In genomic region chr5:16540421-16540820, GRCh38 we compare ENCODE assay signal across 8 cellular contexts.
A peak's percentile ranks its signal among the peaks of the same experiment; 100 is the strongest.
DNase-seq lines count a peak whose midpoint lies in the region; ATAC-seq and TF ChIP-seq lines count a peak whose summit lies in the region.

No MANE protein-coding gene starts in this region.

- peak overlapping the region in 1 of 5 donors; percentile 47 for H3K9ac ChIP-seq in subcutaneous abdominal adipose tissue (ENCODE audit: low read length in 5 of 5)

- no peaks in the 10 kb centered on the region for H3K36me3 Mint-ChIP-seq in activated naive CD8-positive, alpha-beta T cell treated with anti-CD3 and anti-CD28 coated beads, Interleukin-2, amount 50 U/mL, for 24 hours (ENCODE audit: low read depth)

- no peaks in the 10 kb centered on the region for H3K27me3 ChIP-seq in subcutaneous abdominal adipose tissue (ENCODE audit: control insufficient read depth in 5 of 5, insufficient read depth in 4 of 5, low read length in 5 of 5)

- H3K4me3 Mint-ChIP-seq in activated naive CD8-positive, alpha-beta T cell treated with anti-CD3 and anti-CD28 coated beads, Interleukin-2, amount 50 U/mL, for 24 hours, result no peak overlapping the region

- H3K4me3 ChIP-seq in foreskin fibroblast (ENCODE audit: low read depth in 1 of 2, low read length in 2 of 2), result no peak overlapping the region
- H3K4me3 ChIP-seq in subcutaneous abdominal adipose tissue (ENCODE audit: low read depth in 1 of 5, low read length in 5 of 5), result no peak overlapping the region

- H3K4me1 ChIP-seq in subcutaneous abdominal adipose tissue (ENCODE audit: control insufficient read depth in 5 of 5, insufficient read depth in 5 of 5, low read length in 5 of 5), result peaks cover 0 to 10% (median 4%) of the 10 kb centered on the region in 5 donors

- TF ChIP-seq CTCF in VCaP (conservative IDR thresholded peaks at IDR 0.05) (no peak), foreskin fibroblast (IDR thresholded peaks at IDR 0.05; ENCODE audit: low read depth, low read length) (no peak)

- DNase-seq in GM04503 (ENCODE audit: low read depth) (peak; percentile 71), foreskin fibroblast (peak; percentile 52 to 70), occipital lobe (lab: John Stamatoyannopoulos, UW) (no peak), NOMO-1 (lab: John Stamatoyannopoulos, UW; ENCODE audit: unreplicated experiment in 2 of 2) (no peak)
- no peak for DNase-seq in stimulated activated CD4-positive, alpha-beta T cell treated with anti-CD3 and anti-CD28 coated beads, Interleukin-4, amount 100 ng/mL, for 1 hour
- DNase-seq in activated naive CD8-positive, alpha-beta T cell treated with anti-CD3 and anti-CD28 coated beads, Interleukin-2, amount 50 U/mL, for 24 hours, result no peak

- no peaks in the 10 kb centered on the region for H3K9me3 Mint-ChIP-seq in activated naive CD8-positive, alpha-beta T cell treated with anti-CD3 and anti-CD28 coated beads, Interleukin-2, amount 50 U/mL, for 24 hours

- H3K9me3 ChIP-seq in subcutaneous abdominal adipose tissue (ENCODE audit: control insufficient read depth in 5 of 5, low read length in 5 of 5), result no peaks in the 10 kb centered on the region

- H3K27ac Mint-ChIP-seq in activated naive CD8-positive, alpha-beta T cell treated with anti-CD3 and anti-CD28 coated beads, Interleukin-2, amount 50 U/mL, for 24 hours, result no peak overlapping the region

- no peaks in the 10 kb centered on the region for H3K36me3 ChIP-seq in subcutaneous abdominal adipose tissue (ENCODE audit: control insufficient read depth in 5 of 5, insufficient read depth in 5 of 5, low read length in 5 of 5)

- peaks cover 42% of the 10 kb centered on the region for H3K4me1 Mint-ChIP-seq in activated naive CD8-positive, alpha-beta T cell treated with anti-CD3 and anti-CD28 coated beads, Interleukin-2, amount 50 U/mL, for 24 hours

- no peaks in the 10 kb centered on the region for H3K27me3 Mint-ChIP-seq in activated naive CD8-positive, alpha-beta T cell treated with anti-CD3 and anti-CD28 coated beads, Interleukin-2, amount 50 U/mL, for 24 hours

- H3K27ac ChIP-seq in VCaP, result peak overlapping the region; percentile 97; the same call in 1 of the 2 replicates
- H3K27ac ChIP-seq in subcutaneous abdominal adipose tissue (ENCODE audit: low read depth, low read length), result peak overlapping the region; percentile 63

- no peak for ATAC-seq in activated naive CD8-positive, alpha-beta T cell treated with anti-CD3 and anti-CD28 coated beads, Interleukin-2, amount 50 U/mL, for 24 hours

Comparison
In these comparisons a context has a peak if more than half of its experiments do, and no peak if none do; other contexts are left out.
1. DNase-seq: peak in GM04503 (single experiment) and foreskin fibroblast (2 of 2); none in occipital lobe (single experiment), NOMO-1 (0 of 2), stimulated activated CD4-positive, alpha-beta T cell treated with anti-CD3 and anti-CD28 coated beads, Interleukin-4, amount 100 ng/mL, for 1 hour (single experiment) and activated naive CD8-positive, alpha-beta T cell treated with anti-CD3 and anti-CD28 coated beads, Interleukin-2, amount 50 U/mL, for 24 hours (single experiment).